ENCODE assay signal across 8 cellular contexts in genomic region chrX:40736170-40736505, GRCh38. TPM values are rescaled to one million over a fixed set of nuclear protein-coding genes. Genes with fewer than 3 reads are reported as not detected.
DNase-seq lines count a peak whose midpoint lies in the region; ATAC-seq and TF ChIP-seq lines count a peak whose summit lies in the region.

No MANE protein-coding gene starts in this region.

- peak overlapping the region; percentile 86 for H3K4me3 ChIP-seq in rectal smooth muscle tissue (ENCODE audit: low read length)

- peak; percentile 49 for DNase-seq in NCI-H1694 treated with DMSO at 0.1 percent for 48 hours (lab: John Stamatoyannopoulos, UW)
- DNase-seq in NCI-H1694 (lab: John Stamatoyannopoulos, UW), result no peak
- peak; percentile 24 for DNase-seq in SW480 (ENCODE audit: low spot score)
- DNase-seq in foreskin keratinocyte, result peak in 1 of 2 donors; percentile 27
- no peak for DNase-seq in DMS153 treated with DMSO at 0.1 percent for 48 hours (lab: John Stamatoyannopoulos, UW; ENCODE audit: unreplicated experiment)
- no peak for DNase-seq in activated CD4-positive, alpha-beta T cell treated with anti-CD3 and anti-CD28 coated beads, Interleukin-2, amount 50 U/mL, for 4 hours

- ATAC-seq in foreskin keratinocyte (no peak), GM21390 (IDR thresholded peaks at IDR 0.05; ENCODE audit: unreplicated experiment) (no peak)

- H3K4me1 ChIP-seq in foreskin keratinocyte (no peaks in the 10 kb centered on the region), rectal smooth muscle tissue (ENCODE audit: control insufficient read depth, insufficient read depth, low read length) (no peaks in the 10 kb centered on the region)

- H3K27me3 ChIP-seq in foreskin keratinocyte, result no peaks in the 10 kb centered on the region
- peaks cover 1% of the 10 kb centered on the region for H3K27me3 ChIP-seq in rectal smooth muscle tissue (ENCODE audit: control insufficient read depth, insufficient read depth, low read length)

- H3K36me3 ChIP-seq in rectal smooth muscle tissue (ENCODE audit: control insufficient read depth, insufficient read depth, low read length), result no peaks in the 10 kb centered on the region

- no peak for TF ChIP-seq CTCF in foreskin keratinocyte (conservative IDR thresholded peaks at IDR 0.05)

- peak overlapping the region; percentile 78 for H3K9ac ChIP-seq in rectal smooth muscle tissue (ENCODE audit: low read length)

- H3K27ac ChIP-seq in foreskin keratinocyte (peak overlapping the region; percentile 86), rectal smooth muscle tissue (ENCODE audit: low read depth, low read length) (peak overlapping the region; percentile 92)

RNA-seq across cellular contexts. Expression of gene MED14, which starts 0.8 kb away (rescaled TPM):
- 20.5 and 20.6 TPM in 2 replicates for total RNA-seq in foreskin keratinocyte
- 7.0 and 7.6 TPM in 2 replicates for polyA plus RNA-seq in foreskin keratinocyte

Comparison
In these comparisons a context has a peak if more than half of its experiments do, and no peak if none do; other contexts are left out.
1. DNase-seq: peak in NCI-H1694 treated with DMSO at 0.1 percent for 48 hours (single experiment) and SW480 (single experiment); none in NCI-H1694 (single experiment), DMS153 treated with DMSO at 0.1 percent for 48 hours (single experiment) and activated CD4-positive, alpha-beta T cell treated with anti-CD3 and anti-CD28 coated beads, Interleukin-2, amount 50 U/mL, for 4 hours (0 of 2).